Comparison of ENCODE assay signal across 10 cellular contexts in the genomic region with DNA sequence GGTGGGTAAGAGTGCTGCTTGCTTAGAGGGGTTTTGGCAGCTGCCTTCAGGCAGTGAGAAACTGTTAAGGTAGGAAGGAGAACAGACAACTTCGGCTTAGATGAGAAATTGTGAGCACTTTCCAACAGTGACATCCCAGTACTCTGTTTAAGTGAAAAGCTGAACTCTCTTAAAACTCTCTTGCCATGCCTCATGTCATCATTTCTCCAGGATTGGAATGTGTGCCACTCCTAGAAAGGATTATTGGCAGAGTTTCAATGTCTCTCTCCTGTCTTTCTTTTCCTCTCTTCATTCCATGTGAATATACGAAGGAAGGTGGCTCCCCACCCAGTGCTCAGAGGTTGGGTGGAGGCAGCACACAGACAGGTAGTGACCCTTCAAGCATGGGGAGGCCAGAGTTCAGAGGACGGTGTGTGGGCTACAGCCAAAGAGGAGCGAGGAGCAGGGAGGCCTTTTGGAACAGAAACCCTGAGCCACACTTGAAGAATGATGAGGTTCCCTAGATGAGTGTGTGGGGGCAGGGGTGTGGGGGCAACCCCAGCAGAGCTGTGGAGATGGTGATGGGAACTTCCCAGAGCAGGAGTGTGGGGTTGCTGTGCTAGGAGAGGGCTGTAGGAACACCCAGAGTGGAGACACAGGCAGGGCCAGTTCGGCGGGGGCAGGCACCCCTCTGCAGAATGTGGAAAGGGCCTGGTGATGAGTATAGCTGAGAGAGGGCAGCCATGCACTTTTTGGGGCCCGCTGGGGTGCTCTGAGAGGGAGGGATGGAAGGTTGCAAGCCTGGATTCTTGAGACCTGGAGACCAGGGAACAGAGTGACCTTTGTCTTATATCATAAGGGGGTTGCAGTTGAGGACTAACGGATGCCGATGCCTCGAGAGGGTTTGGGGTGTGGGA. TPM values are rescaled to one million over a fixed set of nuclear protein-coding genes. Genes with fewer than 3 reads are reported as not detected.
A peak's percentile ranks its signal among the peaks of the same experiment; 100 is the strongest.
DNase-seq lines count a peak whose midpoint lies in the region; ATAC-seq, FAIRE-seq and TF ChIP-seq lines count a peak whose summit lies in the region.
"Had no signal": no experiment of that assay in that cellular context is flagged by ENCODE, and none has a peak within 500 bp of the region (broad histone marks: within the 10 kb centered on the region; RNA-seq: fewer than 3 reads in every experiment).

No MANE protein-coding gene starts in this region.

- H3K4me1 Mint-ChIP-seq in stimulated activated effector memory CD8-positive, alpha-beta T cell treated with anti-CD3 and anti-CD28 coated beads, Interleukin-12 subunit alpha, Interleukin-12 subunit beta, amount 100 ng/mL, for 72 hours, result peaks cover 70% of the 10 kb centered on the region

- H4K91ac ChIP-seq in H1 (replicated peaks; ENCODE audit: insufficient read length, low read length), result peak overlapping the region; percentile 25

- H4K8ac ChIP-seq in H1 (ENCODE audit: extremely low read depth, insufficient read depth, low read length), result peak overlapping the region; percentile 38; the same call in 1 of the 2 replicates

- H2AFZ ChIP-seq in H1 (ENCODE audit: low read length), result no peak overlapping the region

- H2BK12ac ChIP-seq in H1 (ENCODE audit: low read depth, low read length), result no peak overlapping the region

- 0 out of 4 replicates have a peak overlapping the region, but pooled peaks of 1 of the 2 experiments have one; percentile 13 for H3K4me2 ChIP-seq in H1 (ENCODE audit: insufficient read depth in 1 of 2, low read depth in 2 of 2, low read length in 2 of 2)

- no peak for FAIRE-seq in H1 (lab: Jason Lieb, UNC)

- H3K36me3 ChIP-seq in RWPE2 (ENCODE audit: low read depth), result no peaks in the 10 kb centered on the region
- H3K36me3 ChIP-seq in H1 (ENCODE audit: control insufficient read depth in 2 of 4, insufficient read depth in 4 of 4, low read length in 3 of 4), result no peaks in the 10 kb centered on the region
- H3K36me3 ChIP-seq: cardiac muscle cell had no signal

- peak overlapping the region; percentile 51 for H3K4me3 Mint-ChIP-seq in stimulated activated effector memory CD8-positive, alpha-beta T cell treated with anti-CD3 and anti-CD28 coated beads, Interleukin-12 subunit alpha, Interleukin-12 subunit beta, amount 100 ng/mL, for 72 hours

- H3K14ac ChIP-seq in H1 (ENCODE audit: insufficient read length), result no peak overlapping the region

- H2BK15ac ChIP-seq in H1 (ENCODE audit: low read length), result peak overlapping the region; percentile 81; the same call in 1 of the 2 replicates

- H2BK5ac ChIP-seq in H1 (ENCODE audit: low read depth, low read length), result peak overlapping the region; percentile 67; the same call in 1 of the 2 replicates

- DNase-seq in activated CD4-positive, alpha-beta T cell treated with anti-CD3 and anti-CD28 coated beads for 48 hours, result peak; percentile 47
- no peak for DNase-seq in activated CD4-positive, alpha-beta T cell treated with anti-CD3 and anti-CD28 coated beads for 1 hour
- no peak for DNase-seq in RWPE2 (ENCODE audit: low spot score)
- DNase-seq in H1 (ENCODE audit: low read depth in 1 of 2, low spot score in 2 of 2), result no peak
- no peak for DNase-seq in stimulated activated effector memory CD8-positive, alpha-beta T cell treated with anti-CD3 and anti-CD28 coated beads, Interleukin-12 subunit alpha, Interleukin-12 subunit beta, amount 100 ng/mL, for 72 hours (ENCODE audit: low spot score in 2 of 2)
- DNase-seq in NK-92 treated with Interleukin-12 subunit alpha and Interleukin-12 subunit beta, amount 100 ng/mL, for 24 hours (lab: John Stamatoyannopoulos, UW), result no peak
- no peak for DNase-seq in HUDEP-2 (lab: John Stamatoyannopoulos, UW; ENCODE audit: unreplicated experiment in 76 of 76)
- no peak for DNase-seq in Kasumi-1 (lab: John Stamatoyannopoulos, UW)
- DNase-seq: MV-4-11 had no signal

- H3K27me3 ChIP-seq in RWPE2 (ENCODE audit: insufficient read depth, poor library complexity, severe bottlenecking) (no peaks in the 10 kb centered on the region), H1 (replicated peaks in 1 of 4; ENCODE audit: control insufficient read depth in 3 of 4, extremely low read depth in 1 of 4, insufficient read depth in 3 of 4, low read length in 3 of 4) (no peaks in the 10 kb centered on the region; a peak in 1 of 7 replicates)
- H3K27me3 ChIP-seq: cardiac muscle cell had no signal

- peaks cover 7% of the 10 kb centered on the region for H3K36me3 Mint-ChIP-seq in stimulated activated effector memory CD8-positive, alpha-beta T cell treated with anti-CD3 and anti-CD28 coated beads, Interleukin-12 subunit alpha, Interleukin-12 subunit beta, amount 100 ng/mL, for 72 hours

- H2AK5ac ChIP-seq in H1 (ENCODE audit: low read depth, low read length), result peak overlapping the region; percentile 17; the same call in 1 of the 2 replicates

- no peak overlapping the region for H3K56ac ChIP-seq in H1 (replicated peaks; ENCODE audit: insufficient read length, low read depth, low read length)

- no peak overlapping the region for H3K23ac ChIP-seq in H1 (ENCODE audit: insufficient read length)

- no peak overlapping the region for H4K5ac ChIP-seq in H1 (ENCODE audit: insufficient read length, low read depth, low read length)

- CTCF ChIA-PET in H1 (lab: Charles Lee; ENCODE audit: partially characterized antibody), result interaction anchor here (1.0 kb wide), 1 partner anchor 94 kb away, joined by 3 read pairs; no protein-coding TSS in a partner anchor

- H3K4me3 ChIP-seq in RWPE2 (ENCODE audit: severe bottlenecking) (no peak overlapping the region), H1 (ENCODE audit: extremely low read depth in 1 of 4, insufficient read depth in 2 of 4, low read depth in 3 of 4, low read length in 4 of 4) (no peak overlapping the region)
- H3K4me3 ChIP-seq: cardiac muscle cell had no signal

- peaks cover 5% of the 10 kb centered on the region; the same call in 1 of the 2 replicates for H3K79me1 ChIP-seq in H1 (ENCODE audit: low read depth, low read length)

- WGBS in H1 (ENCODE audit: extremely low coverage in 1 of 2, insufficient coverage in 1 of 2, insufficient read length in 1 of 2, insufficient replicate concordance in 2 of 2, low coverage in 1 of 2, low lambda C conversion rate in 2 of 2, missing lambda C conversion rate in 1 of 2), 2 experiments, result 77% methylated on average over 10 of the region's 10 CpGs; no CpG with 5 or more reads in 1 of the 2 experiments

- H3K27ac ChIP-seq in RWPE2 (ENCODE audit: poor library complexity, severe bottlenecking) (peak overlapping the region; percentile 54), H1 (ENCODE audit: low read depth, low read length) (no peak overlapping the region)
- H3K27ac ChIP-seq: cardiac muscle cell had no signal

- POLR2A ChIA-PET in H1 (lab: Charles Lee; ENCODE audit: partially characterized antibody), result no interaction called here

- H2BK120ac ChIP-seq in H1 (replicated peaks; ENCODE audit: low read depth, low read length), result no peak overlapping the region

- H3K4ac ChIP-seq in H1 (replicated peaks; ENCODE audit: insufficient read length, low read depth, low read length), result peak overlapping the region; percentile 12

- TF ChIP-seq POLR2A in H1 (IDR thresholded peaks at IDR 0.05; ENCODE audit: control extremely low read depth in 1 of 2, low read depth in 2 of 2, low read length in 2 of 2), result no peak

- H4K20me1 ChIP-seq in H1 (replicated peaks in 1 of 2; ENCODE audit: control insufficient read depth in 1 of 2, insufficient read depth in 2 of 2, low read length in 2 of 2), result peaks cover 0 to 11% of the 10 kb centered on the region in 2 experiments

- no peak overlapping the region for H2BK20ac ChIP-seq in H1 (ENCODE audit: low read length)

- H3K4me1 ChIP-seq in RWPE2 (ENCODE audit: insufficient read depth, poor library complexity, severe bottlenecking) (peaks cover 33% of the 10 kb centered on the region), H1 (replicated peaks in 1 of 4; ENCODE audit: control insufficient read depth in 3 of 4, insufficient read depth in 4 of 4, low read length in 3 of 4) (peaks cover 7 to 19% (median 12%) of the 10 kb centered on the region in 4 experiments)

- TF ChIP-seq CTCF in RWPE2 (IDR thresholded peaks at IDR 0.05; ENCODE audit: poor library complexity, severe bottlenecking) (no peak), H1 (IDR thresholded peaks at IDR 0.05; ENCODE audit: control extremely low read depth in 1 of 3, insufficient read depth in 1 of 3, low read depth in 1 of 3, low read length in 3 of 3) (no peak)

- H3K27ac Mint-ChIP-seq in stimulated activated effector memory CD8-positive, alpha-beta T cell treated with anti-CD3 and anti-CD28 coated beads, Interleukin-12 subunit alpha, Interleukin-12 subunit beta, amount 100 ng/mL, for 72 hours, result peak overlapping the region; percentile 78

- TF ChIP-seq RAD21 in H1 (IDR thresholded peaks at IDR 0.05 in 1 of 2, conservative IDR thresholded peaks at IDR 0.05 in 1 of 2; ENCODE audit: low read depth in 2 of 2, low read length in 2 of 2), result no peak

- H3K79me2 ChIP-seq in H1 (ENCODE audit: control insufficient read depth in 1 of 2, insufficient read depth in 2 of 2, low read length in 2 of 2), result peaks cover 3 to 90% of the 10 kb centered on the region in 2 experiments; a peak in 2 of 4 replicates

- H3K23me2 ChIP-seq in H1 (ENCODE audit: low read depth, low read length), result no peaks in the 10 kb centered on the region

- peak; percentile 48; the same call in 1 of the 3 replicates for ATAC-seq in RWPE2 (ENCODE audit: low read depth)
- peak; percentile 4 for ATAC-seq in stimulated activated effector memory CD8-positive, alpha-beta T cell treated with anti-CD3 and anti-CD28 coated beads, Interleukin-12 subunit alpha, Interleukin-12 subunit beta, amount 100 ng/mL, for 72 hours

- H3K9me3 ChIP-seq in RWPE2 (ENCODE audit: severe bottlenecking) (no peaks in the 10 kb centered on the region), H1 (ENCODE audit: insufficient read depth in 2 of 2, low read depth in 1 of 2, low read length in 1 of 2) (no peaks in the 10 kb centered on the region)

- H3K9ac ChIP-seq in H1 (replicated peaks in 1 of 4; ENCODE audit: extremely low read depth in 1 of 4, low read depth in 3 of 4, low read length in 3 of 4), result no peak overlapping the region

- no peak overlapping the region for H3K18ac ChIP-seq in H1 (ENCODE audit: extremely low read depth, low read length)

- no peaks in the 10 kb centered on the region for H3K9me3 Mint-ChIP-seq in stimulated activated effector memory CD8-positive, alpha-beta T cell treated with anti-CD3 and anti-CD28 coated beads, Interleukin-12 subunit alpha, Interleukin-12 subunit beta, amount 100 ng/mL, for 72 hours

- no peak for TF ChIP-seq EP300 in H1 (IDR thresholded peaks at IDR 0.05; ENCODE audit: borderline replicate concordance in 1 of 2, low read depth in 2 of 2, low read length in 2 of 2)

RNA-seq across cellular contexts. Expression of a gene that starts 58.8 kb away (rescaled TPM):
- 75.3 and 83.7 TPM in 2 replicates for total RNA-seq in H1 (2021; fragmentation: NEBNext Ultra II Directional; extraction: Animal tissue kit (Norgen Biotek cat#: 25700))
- polyA plus RNA-seq in H1 (2011; rRNA removed), result 34.5 and 47.8 TPM in 2 replicates
- 40.8 TPM for polyA plus RNA-seq in H1 (2011; cell fraction: cytosol; rRNA removed)
- polyA plus RNA-seq in H1 (2011; cell fraction: nucleus; rRNA removed), result 65.6 TPM
- 51.1 to 58.7 TPM (median 53.7 TPM) in 4 replicates for polyA plus RNA-seq in H1 (2012, experiment 1 of 2)
- polyA plus RNA-seq in H1 (2012, experiment 2 of 2), result 35.2 TPM
- polyA plus RNA-seq in H1 (2013, experiment 1 of 2), result 90.5 TPM
- polyA plus RNA-seq in H1 (2013, experiment 2 of 2), result 94.8 TPM
- 34.8 and 35.8 TPM in 2 replicates for polyA minus RNA-seq in H1 (2011; rRNA and poly(A)+ RNA removed)
- polyA minus RNA-seq in H1 (2011; cell fraction: cytosol; rRNA and poly(A)+ RNA removed), result 32.2 TPM
- 36.7 TPM for polyA minus RNA-seq in H1 (2011; cell fraction: nucleus; rRNA and poly(A)+ RNA removed)
